ENCODE assay signal across 3 cellular contexts in genomic region chr10:131890276-131891195, GRCh38.
TF ChIP-seq lines count a peak whose summit lies in the region.

No MANE protein-coding gene starts in this region.

TF ChIP-seq in SK-N-SH treated with all-trans-retinoic acid at 6 μM for 48 hours, 23 proteins besides CTCF, POLR2A, EP300 and RAD21 (continues in another document):
- no peak for TF ChIP-seq SNAI2 (CRISPR knock-in tag; IDR thresholded peaks at IDR 0.05)
- TF ChIP-seq ZNF70 (CRISPR knock-in tag; IDR thresholded peaks at IDR 0.05): no peak
- TF ChIP-seq ZC3H10 (CRISPR knock-in tag; IDR thresholded peaks at IDR 0.05): no peak
- no peak for TF ChIP-seq CSDC2 (CRISPR knock-in tag; IDR thresholded peaks at IDR 0.05)
- TF ChIP-seq PPARA (CRISPR knock-in tag; IDR thresholded peaks at IDR 0.05; ENCODE audit: borderline replicate concordance): no peak
- TF ChIP-seq, protein P1, sequence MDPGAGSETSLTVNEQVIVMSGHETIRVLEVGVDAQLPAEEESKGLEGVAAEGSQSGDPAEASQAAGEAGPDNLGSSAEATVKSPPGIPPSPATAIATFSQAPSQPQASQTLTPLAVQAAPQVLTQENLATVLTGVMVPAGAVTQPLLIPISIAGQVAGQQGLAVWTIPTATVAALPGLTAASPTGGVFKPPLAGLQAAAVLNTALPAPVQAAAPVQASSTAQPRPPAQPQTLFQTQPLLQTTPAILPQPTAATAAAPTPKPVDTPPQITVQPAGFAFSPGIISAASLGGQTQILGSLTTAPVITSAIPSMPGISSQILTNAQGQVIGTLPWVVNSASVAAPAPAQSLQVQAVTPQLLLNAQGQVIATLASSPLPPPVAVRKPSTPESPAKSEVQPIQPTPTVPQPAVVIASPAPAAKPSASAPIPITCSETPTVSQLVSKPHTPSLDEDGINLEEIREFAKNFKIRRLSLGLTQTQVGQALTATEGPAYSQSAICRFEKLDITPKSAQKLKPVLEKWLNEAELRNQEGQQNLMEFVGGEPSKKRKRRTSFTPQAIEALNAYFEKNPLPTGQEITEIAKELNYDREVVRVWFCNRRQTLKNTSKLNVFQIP (CRISPR knock-in tag; IDR thresholded peaks at IDR 0.05; ENCODE audit: borderline replicate concordance, low read depth): no peak
- no peak for TF ChIP-seq TOX (CRISPR knock-in tag; IDR thresholded peaks at IDR 0.05; ENCODE audit: borderline replicate concordance)
- no peak for TF ChIP-seq CSRNP3 (CRISPR knock-in tag; IDR thresholded peaks at IDR 0.05)
- no peak for TF ChIP-seq ESRRG (CRISPR knock-in tag; IDR thresholded peaks at IDR 0.05)
- TF ChIP-seq RARB (CRISPR knock-in tag; IDR thresholded peaks at IDR 0.05): no peak
- no peak for TF ChIP-seq BACH2 (CRISPR knock-in tag; IDR thresholded peaks at IDR 0.05; ENCODE audit: borderline replicate concordance)
- no peak for TF ChIP-seq TCF4 (CRISPR knock-in tag; IDR thresholded peaks at IDR 0.05; ENCODE audit: borderline replicate concordance)
- no peak for TF ChIP-seq ZFP30 (CRISPR knock-in tag; IDR thresholded peaks at IDR 0.05)
- TF ChIP-seq PATZ1 (CRISPR knock-in tag; IDR thresholded peaks at IDR 0.05; ENCODE audit: borderline replicate concordance): no peak
- TF ChIP-seq ISL1 (CRISPR knock-in tag; IDR thresholded peaks at IDR 0.05): no peak

TF ChIP-seq in SK-N-SH, 30 proteins besides CTCF, POLR2A, EP300 and RAD21:
- TF ChIP-seq MAX (IDR thresholded peaks at IDR 0.05; ENCODE audit: low read depth) (no peak), TAF1 (IDR thresholded peaks at IDR 0.05; ENCODE audit: borderline replicate concordance, low read depth, low read length) (no peak), FOXJ3 (CRISPR knock-in tag; IDR thresholded peaks at IDR 0.05) (no peak), NFIC (IDR thresholded peaks at IDR 0.05; ENCODE audit: borderline replicate concordance) (no peak), PBX3 (IDR thresholded peaks at IDR 0.05) (no peak)

TF ChIP-seq in HCT116, 20 proteins besides CTCF, POLR2A, EP300 and RAD21:
- no peak for TF ChIP-seq SP1 (IDR thresholded peaks at IDR 0.05; ENCODE audit: low read depth)
- TF ChIP-seq ZFX (IDR thresholded peaks at IDR 0.05): no peak
- TF ChIP-seq EZH2phosphoT487 (IDR thresholded peaks at IDR 0.05; ENCODE audit: borderline replicate concordance): no peak
- TF ChIP-seq YY1 (IDR thresholded peaks at IDR 0.05; ENCODE audit: extremely low read depth, insufficient replicate concordance, low read depth, low read length): no peak
- no peak for TF ChIP-seq ZNF274 (IDR thresholded peaks at IDR 0.05; ENCODE audit: low read depth, low read length)
- no peak for TF ChIP-seq CBX3 (IDR thresholded peaks at IDR 0.05; ENCODE audit: low read depth)
- TF ChIP-seq POLR2AphosphoS5 (IDR thresholded peaks at IDR 0.05; ENCODE audit: low read depth, low read length): no peak
- TF ChIP-seq FOSL1 (IDR thresholded peaks at IDR 0.05; ENCODE audit: low read depth): no peak
- TF ChIP-seq, protein P2, sequence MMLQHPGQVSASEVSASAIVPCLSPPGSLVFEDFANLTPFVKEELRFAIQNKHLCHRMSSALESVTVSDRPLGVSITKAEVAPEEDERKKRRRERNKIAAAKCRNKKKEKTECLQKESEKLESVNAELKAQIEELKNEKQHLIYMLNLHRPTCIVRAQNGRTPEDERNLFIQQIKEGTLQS (IDR thresholded peaks at IDR 0.05): no peak
- TF ChIP-seq ELF1 (IDR thresholded peaks at IDR 0.05; ENCODE audit: borderline replicate concordance, low read depth): no peak
